ENCODE assay signal across 8 cellular contexts in the genomic region with DNA sequence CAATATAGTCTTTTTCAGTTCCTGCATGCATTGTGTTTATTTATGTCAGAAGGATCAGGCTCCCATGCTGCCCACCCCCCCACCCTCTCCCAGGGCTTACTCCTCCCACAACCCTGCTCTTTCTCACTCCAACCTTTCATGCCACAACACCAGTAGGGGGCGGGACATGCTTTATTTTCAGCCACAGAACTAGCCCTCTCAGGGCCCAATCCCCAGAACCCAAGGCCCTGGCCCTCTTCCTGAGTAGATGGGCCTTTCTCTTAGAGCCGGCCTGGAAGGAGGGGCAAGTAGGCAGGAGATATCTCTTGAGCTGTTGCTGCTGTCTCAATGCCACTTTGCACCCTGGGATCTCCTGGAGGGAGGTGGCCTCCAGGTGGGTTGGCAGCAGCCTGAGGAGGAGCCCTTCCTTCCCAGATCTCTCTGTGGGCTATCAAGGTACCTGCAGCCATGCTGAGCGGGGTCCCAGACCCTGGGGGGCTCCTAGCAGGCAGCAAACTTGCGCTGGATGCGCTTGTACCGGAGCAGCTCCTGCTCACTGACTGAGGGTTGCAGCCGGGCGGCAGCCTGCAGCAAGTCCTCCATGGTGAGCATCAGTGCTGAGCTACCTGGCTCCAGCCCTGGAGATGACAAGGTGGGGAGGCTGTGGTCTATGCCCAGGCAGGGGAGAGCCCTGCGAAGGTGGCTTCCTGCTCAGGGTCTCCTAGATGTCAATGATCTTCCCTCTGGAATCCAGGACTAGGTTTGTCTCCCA. TPM values are rescaled to one million over a fixed set of nuclear protein-coding genes. Genes with fewer than 3 reads are reported as not detected.
DNase-seq lines count a peak whose midpoint lies in the region; ATAC-seq lines count a peak whose summit lies in the region.

No MANE protein-coding gene starts in this region.

- peaks cover 14 to 19% (median 14%) of the 10 kb centered on the region in 3 donors for H3K4me1 Mint-ChIP-seq in naive B cell

- H3K4me3 ChIP-seq in adipocyte (ENCODE audit: low read length), result no peak overlapping the region

- no peak overlapping the region for H3K9ac ChIP-seq in adipocyte (ENCODE audit: low read length)

- peaks cover 28% of the 10 kb centered on the region for H3K36me3 ChIP-seq in adipocyte (ENCODE audit: control insufficient read depth, insufficient read depth, low read length, severe bottlenecking)

- H3K4me1 ChIP-seq in adipocyte (ENCODE audit: control insufficient read depth, insufficient read depth, low read length), result peaks cover 11% of the 10 kb centered on the region

- H3K36me3 Mint-ChIP-seq in naive B cell, result peaks cover 0 to 15% of the 10 kb centered on the region in 2 donors

- H3K27me3 Mint-ChIP-seq in naive B cell, result peaks cover 0 to 21% (median 0%) of the 10 kb centered on the region in 3 donors

- H3K4me3 Mint-ChIP-seq in naive B cell, result no peak overlapping the region

- peak overlapping the region in 1 of 6 donors; percentile 30 for H3K27ac Mint-ChIP-seq in naive B cell

- no peaks in the 10 kb centered on the region for H3K27me3 ChIP-seq in adipocyte (replicated peaks; ENCODE audit: control insufficient read depth, insufficient read depth, low read length)

- no peaks in the 10 kb centered on the region for H3K9me3 ChIP-seq in adipocyte (ENCODE audit: control insufficient read depth, low read length)

- ATAC-seq in naive B cell (ENCODE audit: low read depth in 2 of 2) (peak; percentile 37 to 44), HG03457 (IDR thresholded peaks at IDR 0.05; ENCODE audit: unreplicated experiment) (no peak), GM19463 (IDR thresholded peaks at IDR 0.05; ENCODE audit: unreplicated experiment) (no peak)

- peak; percentile 51 to 59 for DNase-seq in activated T-cell treated with anti-CD3 and anti-CD28 coated beads, Interleukin-2, amount 50 U/mL, for 48 hours
- DNase-seq in activated T-cell treated with anti-CD3 and anti-CD28 coated beads, Interleukin-2, amount 50 U/mL, for 1 hour, result no peak
- DNase-seq in NCI-H2196 (lab: John Stamatoyannopoulos, UW; ENCODE audit: unreplicated experiment) (peak; percentile 30), adipocyte (ENCODE audit: low read depth) (peak; percentile 32), naive B cell (no peak), NCI-H1417 (lab: John Stamatoyannopoulos, UW) (no peak)

- no peaks in the 10 kb centered on the region for H3K9me3 Mint-ChIP-seq in naive B cell

RNA-seq across cellular contexts. Expression of gene GNMT, which starts 3.5 kb away (rescaled TPM):
- polyA plus RNA-seq in naive B cell (ENCODE audit: low read depth in 6 of 6), result 1 to 10 TPM in 1 of 6 donors, under 1 TPM in 3, not detected in 2; 0.26 to 1.1 (median 0.28) TPM

RNA-seq across cellular contexts. Expression of gene PEX6, which starts 15.0 kb away (rescaled TPM):
- polyA plus RNA-seq in naive B cell (ENCODE audit: low read depth in 6 of 6), result 10 to 100 TPM; 10.6 to 23.5 (median 15.7) TPM

RNA-seq across cellular contexts. Expression of gene PPP2R5D, which starts 20.3 kb away (rescaled TPM):
- polyA plus RNA-seq in naive B cell (ENCODE audit: low read depth in 6 of 6), result 10 to 100 TPM; 13.6 to 23.8 (median 14.5) TPM

RNA-seq across cellular contexts. Expression of gene CNPY3, which starts 34.8 kb away (rescaled TPM):
- polyA plus RNA-seq in naive B cell (ENCODE audit: low read depth in 6 of 6), result 100 to 1,000 TPM; 153 to 199 (median 177) TPM

RNA-seq across cellular contexts. Expression of gene PTCRA, which starts 48.2 kb away (rescaled TPM):
- 1 to 10 TPM in 1 of 6 donors, under 1 TPM in 3, not detected in 2; 0.41 to 1.9 (median 0.68) TPM for polyA plus RNA-seq in naive B cell (ENCODE audit: low read depth in 6 of 6)

Comparison
In these comparisons a context has a peak if more than half of its experiments do, and no peak if none do; other contexts are left out.
1. DNase-seq: peak in activated T-cell treated with anti-CD3 and anti-CD28 coated beads, Interleukin-2, amount 50 U/mL, for 48 hours (2 of 2), NCI-H2196 (single experiment) and adipocyte (single experiment); none in activated T-cell treated with anti-CD3 and anti-CD28 coated beads, Interleukin-2, amount 50 U/mL, for 1 hour (single experiment), naive B cell (single experiment) and NCI-H1417 (0 of 3).
2. ATAC-seq: peak in naive B cell (2 of 2); none in HG03457 (single experiment) and GM19463 (single experiment).